ENCODE assay signal across 19 cellular contexts in the genomic region with DNA sequence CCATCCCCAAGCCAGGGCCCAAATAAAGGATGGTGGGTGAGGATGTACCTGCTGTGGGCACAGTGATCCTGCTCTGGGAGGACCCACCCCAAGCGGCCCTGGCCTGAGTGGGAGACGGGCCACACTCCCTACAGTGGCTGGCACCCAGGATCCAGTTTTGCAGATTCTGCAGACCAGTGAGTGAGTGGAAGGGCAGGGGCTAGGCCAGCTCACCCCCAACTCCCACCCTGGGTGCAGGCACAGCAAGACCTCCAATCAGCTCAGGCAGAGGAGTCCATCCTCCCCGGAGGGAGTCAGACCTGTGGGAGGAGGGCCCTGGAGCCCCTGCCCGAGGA. TPM values are rescaled to one million over a fixed set of nuclear protein-coding genes. Genes with fewer than 3 reads are reported as not detected.
DNase-seq lines count a peak whose midpoint lies in the region; ATAC-seq and TF ChIP-seq lines count a peak whose summit lies in the region.
"Had no signal": no experiment of that assay in that cellular context is flagged by ENCODE, and none has a peak within 500 bp of the region (broad histone marks: within the 10 kb centered on the region; RNA-seq: fewer than 3 reads in every experiment).

No MANE protein-coding gene starts in this region.

- H3K4me3 ChIP-seq in right atrium auricular region (no peak overlapping the region), ascending aorta (no peak overlapping the region), osteoblast (ENCODE audit: insufficient read depth, low read length) (no peak overlapping the region), tibial artery (no peak overlapping the region)

- H3K9me3 ChIP-seq in right atrium auricular region (no peaks in the 10 kb centered on the region), ascending aorta (no peaks in the 10 kb centered on the region), osteoblast (ENCODE audit: low read depth, low read length) (no peaks in the 10 kb centered on the region), tibial artery (no peaks in the 10 kb centered on the region)

- no peak for ATAC-seq in left ventricle myocardium superior
- no peak for ATAC-seq in GM18505 (IDR thresholded peaks at IDR 0.05; ENCODE audit: unreplicated experiment)

- DNase-seq in right atrium auricular region (ENCODE audit: low spot score) (no peak), left ventricle myocardium superior (no peak), ascending aorta (ENCODE audit: low spot score in 2 of 2) (no peak), osteoblast (ENCODE audit: insufficient read length, low spot score, missing footprints) (peak; percentile 73), tibial artery (peak in 1 of 2 donors; percentile 66), DMS 273 (lab: John Stamatoyannopoulos, UW; ENCODE audit: unreplicated experiment) (no peak), A172 (ENCODE audit: low spot score) (no peak)
- DNase-seq: AML-193; CD4-positive, CD25-positive, alpha-beta regulatory T cell; DMS53; KG1; NCI-H1048; NCI-H146; NCI-H2081; NCI-H774; PC-3 had no signal

- intact Hi-C loops in left ventricle myocardium superior (cut with micrococcal nuclease) (no loop called here), ascending aorta (cut with DNase I) (loop anchor here (5.0 kb wide), 1 partner anchor 33 kb away; no protein-coding TSS in a partner anchor), tibial artery (cut with DNase I; ENCODE audit: low total_unique reads) (no loop called here)

- TF ChIP-seq CTCF in right atrium auricular region (IDR thresholded peaks at IDR 0.05) = no peak
- no peak for TF ChIP-seq CTCF in ascending aorta (IDR thresholded peaks at IDR 0.05)
- no peak for TF ChIP-seq CTCF in osteoblast (IDR thresholded peaks at IDR 0.05; ENCODE audit: extremely low read depth, low read depth, low read length)
- no peak for TF ChIP-seq CTCF in tibial artery (IDR thresholded peaks at IDR 0.05)

- TF ChIP-seq POLR2A in GM18505 (IDR thresholded peaks at IDR 0.05; ENCODE audit: borderline replicate concordance, extremely low read depth, insufficient read depth, insufficient read length) = no peak

- no peak overlapping the region for H3K4me2 ChIP-seq in osteoblast (ENCODE audit: insufficient read depth, low read length)

- no peaks in the 10 kb centered on the region for H3K79me2 ChIP-seq in osteoblast (ENCODE audit: insufficient read depth, low read length)

- H2AFZ ChIP-seq in osteoblast (ENCODE audit: low read length) = no peak overlapping the region

- H3K36me3 ChIP-seq in right atrium auricular region (peaks cover 18% of the 10 kb centered on the region), ascending aorta (peaks cover 7 to 14% of the 10 kb centered on the region in 2 donors), osteoblast (ENCODE audit: insufficient read depth, low read length) (peaks cover 20% of the 10 kb centered on the region), tibial artery (peaks cover 16 to 24% (median 20%) of the 10 kb centered on the region in 3 donors)

- H3K27ac ChIP-seq in right atrium auricular region (peak overlapping the region; percentile 87), ascending aorta (peak overlapping the region; percentile 90 to 91), osteoblast (ENCODE audit: low read depth, low read length) (no peak overlapping the region), tibial artery (peak overlapping the region; percentile 83 to 87)

- peaks cover 10% of the 10 kb centered on the region for H4K20me1 ChIP-seq in osteoblast (ENCODE audit: insufficient read depth, low read length)

- H3K27me3 ChIP-seq in right atrium auricular region (no peaks in the 10 kb centered on the region), ascending aorta (no peaks in the 10 kb centered on the region), osteoblast (ENCODE audit: insufficient read depth, low read length) (no peaks in the 10 kb centered on the region), tibial artery (no peaks in the 10 kb centered on the region)

- H3K4me1 ChIP-seq in right atrium auricular region (peaks cover 0 to 56% of the 10 kb centered on the region in 2 donors), ascending aorta (peaks cover 25 to 47% of the 10 kb centered on the region in 2 donors), osteoblast (ENCODE audit: insufficient read depth, low read length) (peaks cover 31% of the 10 kb centered on the region), tibial artery (peaks cover 0 to 62% (median 44%) of the 10 kb centered on the region in 4 donors)

RNA-seq across cellular contexts. Expression of gene HCRTR1, which starts 7.7 kb away (rescaled TPM):
- total RNA-seq in right atrium auricular region (under 1 TPM in 1 of 2 donors, not detected in 1; 0.43 TPM), left ventricle myocardium superior (0.67 TPM), ascending aorta (not detected), osteoblast (not detected in 2 replicates)
- total RNA-seq in A172 (2014; rRNA removed; shearing (Covaris generic)) = not detected in 2 replicates
- total RNA-seq: CD4-positive, CD25-positive, alpha-beta regulatory T cell; NCI-H460; PC-3; SK-MEL-5 had no signal

RNA-seq across cellular contexts. Expression of gene PEF1, which starts 19.5 kb away (rescaled TPM):
- total RNA-seq in right atrium auricular region = 10 to 100 TPM; 42.9 to 66.8 TPM
- 34.1 TPM for total RNA-seq in left ventricle myocardium superior
- 340 TPM for total RNA-seq in ascending aorta
- 75.7 and 86.5 TPM in 2 replicates for total RNA-seq in osteoblast
- total RNA-seq in A172 (2014; rRNA removed; shearing (Covaris generic)) = 62.2 and 62.7 TPM in 2 replicates

RNA-seq across cellular contexts. Expression of gene TINAGL1, which starts 48.8 kb away (rescaled TPM):
- 100 to 1,000 TPM; 211 to 264 TPM for total RNA-seq in right atrium auricular region
- total RNA-seq in left ventricle myocardium superior = 274 TPM
- total RNA-seq in ascending aorta = 1,807 TPM
- 31.5 and 50.3 TPM in 2 replicates for total RNA-seq in osteoblast
- total RNA-seq in A172 (2014; rRNA removed; shearing (Covaris generic)) = 178 and 257 TPM in 2 replicates
- total RNA-seq: CD4-positive, CD25-positive, alpha-beta regulatory T cell; SK-MEL-5 had no signal
